ENCODE assay signal across 15 cellular contexts in genomic region chr16:2270588-2271470, GRCh38.
"Had no signal": no experiment of that assay in that cellular context is flagged by ENCODE, and none has a peak within 500 bp of the region (broad histone marks: within the 10 kb centered on the region; RNA-seq: fewer than 3 reads in every experiment).

No MANE protein-coding gene starts in this region.

- H3K27me3 Mint-ChIP-seq: naive thymus-derived CD8-positive, alpha-beta T cell had no signal

- H3K27ac Mint-ChIP-seq: activated T-helper 1 cell treated with anti-CD3 and anti-CD28 coated beads, Interleukin-12 subunit alpha, Interleukin-12 subunit beta, Interleukin-2, Interleukin-4 antibody, amounts not matched to agents 30 ng/mL and 10 ng/mL and 1 ng/mL, durations not matched to agents 14 hours and 24 hours and 36 hours had no signal

- DNase-seq: activated CD4-positive, alpha-beta T cell treated with anti-CD3 and anti-CD28 coated beads for 1 hour; activated CD4-positive, alpha-beta T cell treated with anti-CD3 and anti-CD28 coated beads, Interleukin-2, amount 50 U/mL, for 48 hours; activated naive CD4-positive, alpha-beta T cell; gastrocnemius medialis; heart right ventricle; mammary epithelial cell; stimulated activated CD4-positive, alpha-beta T cell treated with anti-CD3 and anti-CD28 coated beads, Interleukin-12 subunit alpha, Interleukin-12 subunit beta, amount 100 ng/mL, for 4 hours; stimulated activated naive CD8-positive, alpha-beta T cell treated with anti-CD3 and anti-CD28 coated beads, Interleukin-15, Interleukin-2, amounts not matched to agents 100 U/mL and 50 U/mL, for 24 hours; T-helper 9 cell; uterus had no signal

- H3K36me3 ChIP-seq: gastrocnemius medialis, thoracic aorta, uterus had no signal

- H3K27me3 ChIP-seq: gastrocnemius medialis, heart right ventricle, uterus had no signal

- H3K9me3 ChIP-seq: gastrocnemius medialis, heart right ventricle, mucosa of descending colon, thoracic aorta, uterus had no signal

- H3K4me3 ChIP-seq: gastrocnemius medialis, mucosa of descending colon, thoracic aorta, uterus had no signal

- H3K9me3 Mint-ChIP-seq: activated T-helper 1 cell treated with anti-CD3 and anti-CD28 coated beads, Interleukin-12 subunit alpha, Interleukin-12 subunit beta, Interleukin-2, Interleukin-4 antibody, amounts not matched to agents 30 ng/mL and 10 ng/mL and 1 ng/mL, durations not matched to agents 14 hours and 24 hours and 36 hours; naive thymus-derived CD8-positive, alpha-beta T cell had no signal

- ATAC-seq: gastrocnemius medialis; heart right ventricle; left lobe of liver; mucosa of descending colon; naive thymus-derived CD8-positive, alpha-beta T cell; stimulated activated naive CD8-positive, alpha-beta T cell treated with anti-CD3 and anti-CD28 coated beads, Interleukin-15, Interleukin-2, amounts not matched to agents 100 U/mL and 50 U/mL, for 24 hours had no signal

- H3K27ac ChIP-seq: gastrocnemius medialis, heart right ventricle, thoracic aorta, uterus had no signal
